ENCODE assay signal across 10 cellular contexts in the genomic region with DNA sequence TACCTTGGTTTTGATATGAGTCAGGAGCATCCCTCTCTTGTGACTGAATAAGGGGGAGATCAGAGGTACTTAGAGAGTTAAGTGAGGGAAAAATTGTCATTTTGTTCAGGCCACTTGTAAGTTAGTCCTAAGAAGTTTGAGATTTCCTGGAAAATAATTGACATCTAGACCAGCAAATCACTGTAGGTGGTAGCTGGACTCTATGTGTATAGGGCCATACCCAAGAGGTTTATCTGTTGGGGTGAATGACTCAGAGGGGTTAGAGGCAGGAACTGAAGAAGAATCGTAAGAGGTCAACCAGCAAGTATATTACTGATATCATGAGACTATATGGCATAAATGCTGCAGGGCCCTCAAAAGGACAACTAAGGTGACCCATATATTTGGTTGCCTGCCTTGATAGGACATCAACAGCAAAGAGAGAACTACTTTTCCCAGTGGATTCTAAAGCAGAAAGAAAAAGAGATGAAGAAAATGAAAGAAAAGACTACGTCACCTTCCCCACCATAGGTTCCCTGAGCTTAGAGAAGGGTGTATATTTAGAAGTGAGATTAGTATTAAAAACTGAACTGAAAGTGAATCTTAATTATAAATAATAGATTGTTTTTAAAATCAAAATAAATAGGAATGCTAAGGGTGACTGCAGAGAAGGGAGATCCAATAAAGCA. TPM values are rescaled to one million over a fixed set of nuclear protein-coding genes. Genes with fewer than 3 reads are reported as not detected.
A peak's percentile ranks its signal among the peaks of the same experiment; 100 is the strongest.
DNase-seq lines count a peak whose midpoint lies in the region; ATAC-seq lines count a peak whose summit lies in the region.
"Had no signal": no experiment of that assay in that cellular context is flagged by ENCODE, and none has a peak within 500 bp of the region (broad histone marks: within the 10 kb centered on the region; RNA-seq: fewer than 3 reads in every experiment).

No MANE protein-coding gene starts in this region.

- H3K4me3 Mint-ChIP-seq in activated CD4-positive, alpha-beta memory T cell treated with anti-CD3 and anti-CD28 coated beads, Interleukin-2, amount 10 ng/mL, durations not matched to agents 7 days and 5 days: no peak overlapping the region
- H3K4me3 Mint-ChIP-seq: naive B cell had no signal

- peaks cover 8% of the 10 kb centered on the region for H3K4me1 Mint-ChIP-seq in activated CD4-positive, alpha-beta memory T cell treated with anti-CD3 and anti-CD28 coated beads, Interleukin-2, amount 10 ng/mL, durations not matched to agents 7 days and 5 days

- POLR2A ChIA-PET in activated CD4-positive, alpha-beta memory T cell treated with anti-CD3 and anti-CD28 coated beads, Interleukin-2, amount 10 ng/mL, durations not matched to agents 7 days and 5 days (lab: Charles Lee): interaction anchor here (1.1 kb wide), 1 partner anchor 8 kb away, joined by 3 read pairs; a partner anchor contains a TSS

- no peaks in the 10 kb centered on the region for H3K36me3 Mint-ChIP-seq in activated CD4-positive, alpha-beta memory T cell treated with anti-CD3 and anti-CD28 coated beads, Interleukin-2, amount 10 ng/mL, durations not matched to agents 7 days and 5 days (ENCODE audit: low read depth)
- H3K36me3 Mint-ChIP-seq: naive B cell had no signal

- ATAC-seq in GM19328 (IDR thresholded peaks at IDR 0.05; ENCODE audit: unreplicated experiment): peak; percentile 75
- peak; percentile 88 for ATAC-seq in HG02938 (IDR thresholded peaks at IDR 0.05; ENCODE audit: unreplicated experiment)

- no peaks in the 10 kb centered on the region for H3K27me3 Mint-ChIP-seq in activated CD4-positive, alpha-beta memory T cell treated with anti-CD3 and anti-CD28 coated beads, Interleukin-2, amount 10 ng/mL, durations not matched to agents 7 days and 5 days
- H3K27me3 Mint-ChIP-seq: naive B cell had no signal

- CTCF ChIA-PET in activated CD4-positive, alpha-beta memory T cell treated with anti-CD3 and anti-CD28 coated beads, Interleukin-2, amount 10 ng/mL, durations not matched to agents 7 days and 5 days (lab: Charles Lee): no interaction called here

- no peak overlapping the region for H3K27ac Mint-ChIP-seq in activated CD4-positive, alpha-beta memory T cell treated with anti-CD3 and anti-CD28 coated beads, Interleukin-2, amount 10 ng/mL, durations not matched to agents 7 days and 5 days

- no peaks in the 10 kb centered on the region for H3K9me3 Mint-ChIP-seq in activated CD4-positive, alpha-beta memory T cell treated with anti-CD3 and anti-CD28 coated beads, Interleukin-2, amount 10 ng/mL, durations not matched to agents 7 days and 5 days
- H3K9me3 Mint-ChIP-seq: naive B cell had no signal

- DNase-seq in EH (ENCODE audit: low read depth) (peak; percentile 22), OCI-M1 (lab: John Stamatoyannopoulos, UW) (peak; percentile 21), amniotic stem cell (lab: John Stamatoyannopoulos, UW) (no peak), DMS53 (lab: John Stamatoyannopoulos, UW) (no peak), medulla oblongata (ENCODE audit: extremely low spot score) (no peak)
- DNase-seq in activated CD4-positive, alpha-beta memory T cell treated with anti-CD3 and anti-CD28 coated beads, Interleukin-2, amount 10 ng/mL, durations not matched to agents 7 days and 5 days: no peak
- DNase-seq: esophagus squamous epithelium, naive B cell had no signal

RNA-seq across cellular contexts. Expression of a gene that starts 8.0 kb away (rescaled TPM):
- 10 to 100 TPM; 22.3 to 22.5 TPM for total RNA-seq in activated CD4-positive, alpha-beta memory T cell treated with anti-CD3 and anti-CD28 coated beads, Interleukin-2, amount 10 ng/mL, durations not matched to agents 7 days and 5 days

RNA-seq across cellular contexts. Expression of a gene that starts 53.9 kb away (rescaled TPM):
- total RNA-seq in activated CD4-positive, alpha-beta memory T cell treated with anti-CD3 and anti-CD28 coated beads, Interleukin-2, amount 10 ng/mL, durations not matched to agents 7 days and 5 days: 1 to 10 TPM; 6.7 to 8.6 TPM

Comparison
In these comparisons a context has a peak if more than half of its experiments do, and no peak if none do; other contexts are left out.
1. DNase-seq: peak in EH (single experiment) and OCI-M1 (single experiment); none in amniotic stem cell (single experiment), activated CD4-positive, alpha-beta memory T cell treated with anti-CD3 and anti-CD28 coated beads, Interleukin-2, amount 10 ng/mL, durations not matched to agents 7 days and 5 days (single experiment), DMS53 (single experiment) and medulla oblongata (single experiment).